ENCODE assay signal across 11 cellular contexts in genomic region chr15:92889390-92890113, GRCh38. TPM values are rescaled to one million over a fixed set of nuclear protein-coding genes. Genes with fewer than 3 reads are reported as not detected.
A peak's percentile ranks its signal among the peaks of the same experiment; 100 is the strongest.
DNase-seq lines count a peak whose midpoint lies in the region; ATAC-seq and TF ChIP-seq lines count a peak whose summit lies in the region.
"Had no signal": no experiment of that assay in that cellular context is flagged by ENCODE, and none has a peak within 500 bp of the region (broad histone marks: within the 10 kb centered on the region; RNA-seq: fewer than 3 reads in every experiment).

No MANE protein-coding gene starts in this region.

- ATAC-seq in left cardiac atrium = no peak
- peak; percentile 81 for ATAC-seq in activated naive CD8-positive, alpha-beta T cell treated with anti-CD3 and anti-CD28 coated beads, Interleukin-2, amount 50 U/mL, for 24 hours
- ATAC-seq in naive thymus-derived CD4-positive, alpha-beta T cell = peak; percentile 33
- no peak for ATAC-seq in upper lobe of right lung
- no peak for ATAC-seq in GM21576 (IDR thresholded peaks at IDR 0.05; ENCODE audit: unreplicated experiment)

- intact Hi-C loops in left cardiac atrium (cut with DNase I) (no loop called here), upper lobe of right lung (cut with DNase I) (no loop called here)
- intact Hi-C loops in naive thymus-derived CD4-positive, alpha-beta T cell (cut with micrococcal nuclease) = no loop called here

- H3K4me3 ChIP-seq in right atrium auricular region = no peak overlapping the region
- no peak overlapping the region for H3K4me3 ChIP-seq in naive thymus-derived CD4-positive, alpha-beta T cell (ENCODE audit: low read length)
- H3K4me3 ChIP-seq in upper lobe of right lung = no peak overlapping the region

- H3K27me3 ChIP-seq in right atrium auricular region = no peaks in the 10 kb centered on the region
- H3K27me3 ChIP-seq in naive thymus-derived CD4-positive, alpha-beta T cell (ENCODE audit: control insufficient read depth in 2 of 2, insufficient read depth in 2 of 2, low read length in 2 of 2) = no peaks in the 10 kb centered on the region
- no peaks in the 10 kb centered on the region for H3K27me3 ChIP-seq in upper lobe of right lung

- peak overlapping the region; percentile 81 for H3K27ac Mint-ChIP-seq in activated naive CD8-positive, alpha-beta T cell treated with anti-CD3 and anti-CD28 coated beads, Interleukin-2, amount 50 U/mL, for 24 hours
- peak overlapping the region; percentile 78 to 92 (median 85) for H3K27ac Mint-ChIP-seq in naive thymus-derived CD4-positive, alpha-beta T cell

- H3K4me3 Mint-ChIP-seq in activated naive CD8-positive, alpha-beta T cell treated with anti-CD3 and anti-CD28 coated beads, Interleukin-2, amount 50 U/mL, for 24 hours = peak overlapping the region; percentile 53
- H3K4me3 Mint-ChIP-seq in naive thymus-derived CD4-positive, alpha-beta T cell = peak overlapping the region; percentile 56 to 84 (median 73)

- CTCF ChIA-PET in naive thymus-derived CD4-positive, alpha-beta T cell (lab: Charles Lee) = interaction anchor here (0.7 to 1.7 kb wide), 6 partner anchors 11 to 81 kb away, joined by 3 to 6 read pairs (median 4); partner anchors contain the start of gene CHD2

- peak overlapping the region; percentile 20 to 24 for H3K27ac ChIP-seq in right atrium auricular region
- H3K27ac ChIP-seq in naive thymus-derived CD4-positive, alpha-beta T cell (ENCODE audit: low read depth, low read length) = peak overlapping the region; percentile 61
- H3K27ac ChIP-seq in upper lobe of right lung = peak overlapping the region; percentile 99

- POLR2A ChIA-PET in naive thymus-derived CD4-positive, alpha-beta T cell (lab: Charles Lee) = interaction anchor here (0.6 to 20.7 kb wide), 11 partner anchors 9 to 100 kb away, joined by 3 to 762 read pairs (median 37); partner anchors contain the start of gene CHD2

- H3K9me3 ChIP-seq in right atrium auricular region = no peaks in the 10 kb centered on the region
- H3K9me3 ChIP-seq in naive thymus-derived CD4-positive, alpha-beta T cell (ENCODE audit: control insufficient read depth in 2 of 3, low read length in 3 of 3) = no peaks in the 10 kb centered on the region
- no peaks in the 10 kb centered on the region for H3K9me3 ChIP-seq in upper lobe of right lung

- DNase-seq in right atrium auricular region (ENCODE audit: low spot score) = no peak
- DNase-seq in left cardiac atrium = no peak
- no peak for DNase-seq in activated naive CD8-positive, alpha-beta T cell treated with anti-CD3 and anti-CD28 coated beads, Interleukin-2, amount 50 U/mL, for 24 hours
- peak in 1 of 9 donors; percentile 7 for DNase-seq in naive thymus-derived CD4-positive, alpha-beta T cell
- DNase-seq in upper lobe of right lung = no peak
- DNase-seq in mucosa of gallbladder (ENCODE audit: low spot score) = no peak
- no peak for DNase-seq in NCI-H2081 (lab: John Stamatoyannopoulos, UW)
- DNase-seq: AML-193, mesendoderm, MV-4-11 had no signal

- peaks cover 82% of the 10 kb centered on the region for H3K36me3 Mint-ChIP-seq in activated naive CD8-positive, alpha-beta T cell treated with anti-CD3 and anti-CD28 coated beads, Interleukin-2, amount 50 U/mL, for 24 hours (ENCODE audit: low read depth)
- peaks cover 10 to 70% (median 61%) of the 10 kb centered on the region in 5 donors for H3K36me3 Mint-ChIP-seq in naive thymus-derived CD4-positive, alpha-beta T cell

- H3K4me1 ChIP-seq in right atrium auricular region = peaks cover 0 to 41% of the 10 kb centered on the region in 2 donors
- H3K4me1 ChIP-seq in naive thymus-derived CD4-positive, alpha-beta T cell (ENCODE audit: control insufficient read depth in 2 of 2, insufficient read depth in 2 of 2, low read length in 2 of 2) = peaks cover 60 to 66% of the 10 kb centered on the region in 2 donors
- peaks cover 62% of the 10 kb centered on the region for H3K4me1 ChIP-seq in upper lobe of right lung

- H3K36me3 ChIP-seq in right atrium auricular region = peaks cover 71% of the 10 kb centered on the region
- H3K36me3 ChIP-seq in naive thymus-derived CD4-positive, alpha-beta T cell (ENCODE audit: control insufficient read depth in 2 of 3, insufficient read depth in 3 of 3, low read length in 3 of 3) = peaks cover 19 to 52% (median 47%) of the 10 kb centered on the region in 3 experiments
- peaks cover 88% of the 10 kb centered on the region for H3K36me3 ChIP-seq in upper lobe of right lung

- H3K9me3 Mint-ChIP-seq in activated naive CD8-positive, alpha-beta T cell treated with anti-CD3 and anti-CD28 coated beads, Interleukin-2, amount 50 U/mL, for 24 hours = no peaks in the 10 kb centered on the region
- H3K9me3 Mint-ChIP-seq in naive thymus-derived CD4-positive, alpha-beta T cell = peaks cover 0 to 3% (median 0%) of the 10 kb centered on the region in 11 donors

- peaks cover 81% of the 10 kb centered on the region for H3K4me1 Mint-ChIP-seq in activated naive CD8-positive, alpha-beta T cell treated with anti-CD3 and anti-CD28 coated beads, Interleukin-2, amount 50 U/mL, for 24 hours
- peaks cover 47 to 92% (median 75%) of the 10 kb centered on the region in 7 donors for H3K4me1 Mint-ChIP-seq in naive thymus-derived CD4-positive, alpha-beta T cell

- H3K27me3 Mint-ChIP-seq in activated naive CD8-positive, alpha-beta T cell treated with anti-CD3 and anti-CD28 coated beads, Interleukin-2, amount 50 U/mL, for 24 hours = no peaks in the 10 kb centered on the region
- no peaks in the 10 kb centered on the region for H3K27me3 Mint-ChIP-seq in naive thymus-derived CD4-positive, alpha-beta T cell

- TF ChIP-seq CTCF in right atrium auricular region (IDR thresholded peaks at IDR 0.05) (no peak), upper lobe of right lung (IDR thresholded peaks at IDR 0.05) (no peak)

RNA-seq across cellular contexts. Expression of gene CHD2, which starts 10.6 kb away (rescaled TPM):
- 10 to 100 TPM; 31.1 to 37.9 TPM for total RNA-seq in right atrium auricular region
- 10 to 100 TPM; 59.8 to 63.2 TPM for total RNA-seq in left cardiac atrium
- 100 to 1,000 TPM; 144 to 492 (median 393) TPM for total RNA-seq in naive thymus-derived CD4-positive, alpha-beta T cell
- polyA plus RNA-seq in naive thymus-derived CD4-positive, alpha-beta T cell = 100 to 1,000 TPM in 1 of 2 donors, 10 to 100 TPM in 1; 70.0 to 103 TPM
- 161 TPM for total RNA-seq in upper lobe of right lung
- 124 TPM for total RNA-seq in mucosa of gallbladder

Comparison
In these comparisons a context has a peak if more than half of its experiments do, and no peak if none do; other contexts are left out.
1. H3K27ac ChIP-seq: peak in every context shown above with its lines; median percentile 99 in upper lobe of right lung; 61 in naive thymus-derived CD4-positive, alpha-beta T cell; 22 in right atrium auricular region.
2. ATAC-seq: peak in activated naive CD8-positive, alpha-beta T cell treated with anti-CD3 and anti-CD28 coated beads, Interleukin-2, amount 50 U/mL, for 24 hours (single experiment) and naive thymus-derived CD4-positive, alpha-beta T cell (single experiment); none in left cardiac atrium (0 of 2), upper lobe of right lung (single experiment) and GM21576 (single experiment).